ENCODE assay signal across 24 cellular contexts in the genomic region with DNA sequence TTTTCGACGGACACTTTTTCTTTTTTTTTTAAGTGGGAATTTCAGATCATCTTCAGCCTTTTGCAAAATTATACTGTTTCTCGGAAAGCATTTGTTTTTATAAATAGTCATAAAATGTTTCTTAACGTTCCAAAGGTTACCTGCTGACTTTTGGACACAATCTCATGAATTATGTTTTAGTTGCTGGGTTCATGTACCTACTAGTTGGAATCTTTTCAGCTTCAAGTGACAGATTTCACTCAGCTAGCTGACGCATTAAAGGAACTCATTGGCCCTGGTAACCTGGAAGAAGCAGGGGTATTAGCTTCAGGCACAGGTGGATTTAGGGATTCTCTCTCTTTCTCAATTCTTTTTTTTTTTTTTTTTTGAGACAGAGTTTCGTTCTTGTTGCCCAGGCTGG.
DNase-seq lines count a peak whose midpoint lies in the region; ATAC-seq and TF ChIP-seq lines count a peak whose summit lies in the region.
"Had no signal": no experiment of that assay in that cellular context is flagged by ENCODE, and none has a peak within 500 bp of the region (broad histone marks: within the 10 kb centered on the region; RNA-seq: fewer than 3 reads in every experiment).

No MANE protein-coding gene starts in this region.

- POLR2A ChIA-PET in CD4-positive, alpha-beta T cell (lab: Charles Lee) = interaction anchor here (1.0 to 5.6 kb wide), 5 partner anchors 10 to 66 kb away, joined by 3 to 23 read pairs (median 18); a partner anchor contains a TSS
- POLR2A ChIA-PET in activated CD4-positive, alpha-beta memory T cell treated with anti-CD3 and anti-CD28 coated beads, Interleukin-2, amount 10 ng/mL, durations not matched to agents 7 days and 5 days (lab: Charles Lee) = interaction anchor here (0.8 to 5.0 kb wide), 4 partner anchors 9 to 66 kb away, joined by 3 to 26 read pairs (median 12); a partner anchor contains a TSS

- H3F3A ChIP-seq in neural cell (ENCODE audit: insufficient read depth, low read length, poor library complexity, severe bottlenecking) = peaks cover 2% of the 10 kb centered on the region

- H4K20me1 ChIP-seq in BLaER1 (peaks cover 100% of the 10 kb centered on the region), neural cell (ENCODE audit: insufficient read depth) (no peaks in the 10 kb centered on the region)

- H3K36me3 Mint-ChIP-seq in CD4-positive, alpha-beta T cell (ENCODE audit: low read depth) = peaks cover 47% of the 10 kb centered on the region
- peaks cover 3% of the 10 kb centered on the region for H3K36me3 Mint-ChIP-seq in brain
- peaks cover 15% of the 10 kb centered on the region for H3K36me3 Mint-ChIP-seq in activated CD4-positive, alpha-beta memory T cell treated with anti-CD3 and anti-CD28 coated beads, Interleukin-2, amount 10 ng/mL, durations not matched to agents 7 days and 5 days (ENCODE audit: low read depth)

- CTCF ChIA-PET in CD4-positive, alpha-beta T cell (lab: Charles Lee) = interaction anchor here (1.7 to 2.5 kb wide), 3 partner anchors 14 to 34 kb away, joined by 3 to 8 read pairs (median 5); no protein-coding TSS in a partner anchor
- CTCF ChIA-PET in activated CD4-positive, alpha-beta memory T cell treated with anti-CD3 and anti-CD28 coated beads, Interleukin-2, amount 10 ng/mL, durations not matched to agents 7 days and 5 days (lab: Charles Lee) = interaction anchor here (1.2 to 1.8 kb wide), 4 partner anchors 9 to 66 kb away, joined by 3 to 6 read pairs (median 5); a partner anchor contains a TSS

- TF ChIP-seq RAD21 in neural cell (conservative IDR thresholded peaks at IDR 0.05) = no peak

- peaks cover 98% of the 10 kb centered on the region for H3K4me1 Mint-ChIP-seq in CD4-positive, alpha-beta T cell (ENCODE audit: low read depth)
- H3K4me1 Mint-ChIP-seq in brain = peaks cover 100% of the 10 kb centered on the region
- peaks cover 63% of the 10 kb centered on the region for H3K4me1 Mint-ChIP-seq in activated CD4-positive, alpha-beta memory T cell treated with anti-CD3 and anti-CD28 coated beads, Interleukin-2, amount 10 ng/mL, durations not matched to agents 7 days and 5 days

- no peak for DNase-seq in CD4-positive, alpha-beta T cell
- no peak for DNase-seq in activated CD4-positive, alpha-beta memory T cell treated with anti-CD3 and anti-CD28 coated beads, Interleukin-2, amount 10 ng/mL, durations not matched to agents 7 days and 5 days
- no peak for DNase-seq in activated CD4-positive, CD25-positive, alpha-beta regulatory T cell treated with anti-CD3 and anti-CD28 coated beads, Interleukin-2, amount 50 U/mL, for 72 hours
- DNase-seq: activated effector memory CD4-positive, alpha-beta T cell treated with anti-CD3 and anti-CD28 coated beads, Interleukin-2, amount 50 U/mL, for 16 hours; caudate nucleus; DMS 273 treated with DMSO at 0.1 percent for 48 hours; erythroblast; HCEC 1CT; head of caudate nucleus; lower lobe of right lung; midbrain; NCI-H1436 treated with DMSO at 0.1 percent for 48 hours; NCI-H2081 treated with DMSO at 0.1 percent for 48 hours; NCI-H345; Right ventricle myocardium superior; stomach; T-helper 2 cell; thyroid gland had no signal

- H2AFZ ChIP-seq in neural cell (ENCODE audit: low read depth, low read length) = no peak overlapping the region

- no peaks in the 10 kb centered on the region for H3K27me3 ChIP-seq in BLaER1
- no peaks in the 10 kb centered on the region for H3K27me3 ChIP-seq in CD4-positive, alpha-beta T cell (ENCODE audit: control insufficient read depth, insufficient read depth, low read length)
- no peaks in the 10 kb centered on the region for H3K27me3 ChIP-seq in neural cell (ENCODE audit: insufficient read depth, low read depth, low read length)
- H3K27me3 ChIP-seq: stomach, thyroid gland had no signal

- H3K4me1 ChIP-seq in BLaER1 = peaks cover 90% of the 10 kb centered on the region

- TF ChIP-seq CTCF in CD4-positive, alpha-beta T cell (IDR thresholded peaks at IDR 0.05) = no peak
- TF ChIP-seq CTCF in brain (conservative IDR thresholded peaks at IDR 0.05) (no peak), neural cell (IDR thresholded peaks at IDR 0.05; ENCODE audit: poor library complexity, severe bottlenecking) (no peak)

- intact Hi-C loops in CD4-positive, alpha-beta T cell (cut with DNase I, micrococcal nuclease) = no loop called here

- H3K9me3 ChIP-seq in BLaER1 (no peaks in the 10 kb centered on the region), neural cell (ENCODE audit: low read length) (no peaks in the 10 kb centered on the region)
- H3K9me3 ChIP-seq in CD4-positive, alpha-beta T cell (ENCODE audit: control insufficient read depth, low read length) = no peaks in the 10 kb centered on the region
- H3K9me3 ChIP-seq: lower lobe of right lung, stomach, thyroid gland had no signal

- H3K27me3 Mint-ChIP-seq in CD4-positive, alpha-beta T cell = no peaks in the 10 kb centered on the region
- H3K27me3 Mint-ChIP-seq in brain = no peaks in the 10 kb centered on the region
- no peaks in the 10 kb centered on the region for H3K27me3 Mint-ChIP-seq in activated CD4-positive, alpha-beta memory T cell treated with anti-CD3 and anti-CD28 coated beads, Interleukin-2, amount 10 ng/mL, durations not matched to agents 7 days and 5 days

- H3K4me3 ChIP-seq in BLaER1 (no peak overlapping the region), neural cell (ENCODE audit: low read length) (no peak overlapping the region)
- H3K4me3 ChIP-seq: lower lobe of right lung, stomach, thyroid gland had no signal

- peak overlapping the region; percentile 26 for H3K4me3 Mint-ChIP-seq in CD4-positive, alpha-beta T cell
- H3K4me3 Mint-ChIP-seq in brain = no peak overlapping the region
- H3K4me3 Mint-ChIP-seq in activated CD4-positive, alpha-beta memory T cell treated with anti-CD3 and anti-CD28 coated beads, Interleukin-2, amount 10 ng/mL, durations not matched to agents 7 days and 5 days = no peak overlapping the region

- H3K27ac ChIP-seq in BLaER1 = no peak overlapping the region
- H3K27ac ChIP-seq in CD4-positive, alpha-beta T cell (ENCODE audit: low read depth, low read length) = no peak overlapping the region
- H3K27ac ChIP-seq in neural cell (ENCODE audit: low read length) = peak overlapping the region; percentile 48
- H3K27ac ChIP-seq: lower lobe of right lung, stomach, thyroid gland had no signal

- peaks cover 33% of the 10 kb centered on the region for H3K79me2 ChIP-seq in neural cell (replicated peaks; ENCODE audit: insufficient read depth, low read length)

- H3K27ac Mint-ChIP-seq in CD4-positive, alpha-beta T cell = peak overlapping the region; percentile 91
- H3K27ac Mint-ChIP-seq in brain = peak overlapping the region in 3 of 5 experiments; percentile 54 to 93 (median 87)
- no peak overlapping the region for H3K27ac Mint-ChIP-seq in activated CD4-positive, alpha-beta memory T cell treated with anti-CD3 and anti-CD28 coated beads, Interleukin-2, amount 10 ng/mL, durations not matched to agents 7 days and 5 days

- H3K36me3 ChIP-seq in BLaER1 (peaks cover 78% of the 10 kb centered on the region), neural cell (ENCODE audit: insufficient read depth, low read length) (no peaks in the 10 kb centered on the region)
- H3K36me3 ChIP-seq: lower lobe of right lung, stomach, thyroid gland had no signal

- no peaks in the 10 kb centered on the region for H3K9me3 Mint-ChIP-seq in CD4-positive, alpha-beta T cell
- H3K9me3 Mint-ChIP-seq in brain = no peaks in the 10 kb centered on the region
- no peaks in the 10 kb centered on the region for H3K9me3 Mint-ChIP-seq in activated CD4-positive, alpha-beta memory T cell treated with anti-CD3 and anti-CD28 coated beads, Interleukin-2, amount 10 ng/mL, durations not matched to agents 7 days and 5 days
- H3K9me3 Mint-ChIP-seq: nephron had no signal

- peak overlapping the region; percentile 36; the same call in 1 of the 2 replicates for H3K4me2 ChIP-seq in BLaER1
- H3K4me2 ChIP-seq in neural cell (ENCODE audit: low read length) = no peak overlapping the region

- no peaks in the 10 kb centered on the region for H3K9me2 ChIP-seq in neural cell (ENCODE audit: insufficient read depth, low read length)

- no peak overlapping the region for H3K9ac ChIP-seq in BLaER1
- no peak overlapping the region for H3K9ac ChIP-seq in neural cell (ENCODE audit: low read length)

- no peak for ATAC-seq in CD4-positive, alpha-beta T cell (ENCODE audit: poor library complexity)
- no peak for ATAC-seq in HG03025 (IDR thresholded peaks at IDR 0.05; ENCODE audit: low FRiP score, unreplicated experiment)
- ATAC-seq: lower lobe of right lung, SK-N-SH treated with all-trans-retinoic acid at 6 μM for 48 hours had no signal

- TF ChIP-seq EP300 in neural cell (conservative IDR thresholded peaks at IDR 0.05; ENCODE audit: poor library complexity, severe bottlenecking) = no peak

TF ChIP-seq in neural cell, 6 proteins besides CTCF, POLR2A, EP300 and RAD21 (continues in another document):
- TF ChIP-seq SMC3 (conservative IDR thresholded peaks at IDR 0.05; ENCODE audit: poor library complexity) (no peak), EZH2 (IDR thresholded peaks at IDR 0.05; ENCODE audit: borderline replicate concordance, insufficient read depth, low read length, poor library complexity, severe bottlenecking) (no peak), MXI1 (conservative IDR thresholded peaks at IDR 0.05; ENCODE audit: poor library complexity, severe bottlenecking) (no peak), POLR2AphosphoS5 (IDR thresholded peaks at IDR 0.05) (no peak)
- TF ChIP-seq, protein P1, sequence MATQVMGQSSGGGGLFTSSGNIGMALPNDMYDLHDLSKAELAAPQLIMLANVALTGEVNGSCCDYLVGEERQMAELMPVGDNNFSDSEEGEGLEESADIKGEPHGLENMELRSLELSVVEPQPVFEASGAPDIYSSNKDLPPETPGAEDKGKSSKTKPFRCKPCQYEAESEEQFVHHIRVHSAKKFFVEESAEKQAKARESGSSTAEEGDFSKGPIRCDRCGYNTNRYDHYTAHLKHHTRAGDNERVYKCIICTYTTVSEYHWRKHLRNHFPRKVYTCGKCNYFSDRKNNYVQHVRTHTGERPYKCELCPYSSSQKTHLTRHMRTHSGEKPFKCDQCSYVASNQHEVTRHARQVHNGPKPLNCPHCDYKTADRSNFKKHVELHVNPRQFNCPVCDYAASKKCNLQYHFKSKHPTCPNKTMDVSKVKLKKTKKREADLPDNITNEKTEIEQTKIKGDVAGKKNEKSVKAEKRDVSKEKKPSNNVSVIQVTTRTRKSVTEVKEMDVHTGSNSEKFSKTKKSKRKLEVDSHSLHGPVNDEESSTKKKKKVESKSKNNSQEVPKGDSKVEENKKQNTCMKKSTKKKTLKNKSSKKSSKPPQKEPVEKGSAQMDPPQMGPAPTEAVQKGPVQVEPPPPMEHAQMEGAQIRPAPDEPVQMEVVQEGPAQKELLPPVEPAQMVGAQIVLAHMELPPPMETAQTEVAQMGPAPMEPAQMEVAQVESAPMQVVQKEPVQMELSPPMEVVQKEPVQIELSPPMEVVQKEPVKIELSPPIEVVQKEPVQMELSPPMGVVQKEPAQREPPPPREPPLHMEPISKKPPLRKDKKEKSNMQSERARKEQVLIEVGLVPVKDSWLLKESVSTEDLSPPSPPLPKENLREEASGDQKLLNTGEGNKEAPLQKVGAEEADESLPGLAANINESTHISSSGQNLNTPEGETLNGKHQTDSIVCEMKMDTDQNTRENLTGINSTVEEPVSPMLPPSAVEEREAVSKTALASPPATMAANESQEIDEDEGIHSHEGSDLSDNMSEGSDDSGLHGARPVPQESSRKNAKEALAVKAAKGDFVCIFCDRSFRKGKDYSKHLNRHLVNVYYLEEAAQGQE (IDR thresholded peaks at IDR 0.05; ENCODE audit: borderline replicate concordance) = no peak
